8 cellular contexts compared by ENCODE assay signal in genomic region chrX:11757729-11758399, GRCh38. TPM values are rescaled to one million over a fixed set of nuclear protein-coding genes. Genes with fewer than 3 reads are reported as not detected.
A peak's percentile ranks its signal among the peaks of the same experiment; 100 is the strongest.
DNase-seq lines count a peak whose midpoint lies in the region; ATAC-seq and TF ChIP-seq lines count a peak whose summit lies in the region.

Gene MSL3 (plus strand): TSS chrX:11758237. CDS start chrX:11758264, 27 bp downstream.

- DNase-seq in AG20443 (ENCODE audit: low spot score) (peak; percentile 88), OCI-M1 (lab: John Stamatoyannopoulos, UW) (peak; percentile 53), foreskin keratinocyte (no peak), nephron progenitor cell (peak; percentile 67), tibial nerve (ENCODE audit: low spot score in 2 of 2) (peak; percentile 7 to 35)
- peak in 3 of 4 experiments; percentile 6 to 70 (median 41) for DNase-seq in activated naive CD4-positive, alpha-beta T cell (lab: John Stamatoyannopoulos, UW)

- peak within 1 kb of the TSS; percentile 95 for H3K27ac Mint-ChIP-seq in nephron progenitor cell

- TF ChIP-seq CTCF in foreskin keratinocyte (conservative IDR thresholded peaks at IDR 0.05) = no peak
- TF ChIP-seq CTCF in nephron progenitor cell (IDR thresholded peaks at IDR 0.05) = no peak
- no peak for TF ChIP-seq CTCF in tibial nerve (IDR thresholded peaks at IDR 0.05)

- peaks cover 46% of the 10 kb centered on the region for H3K9me3 Mint-ChIP-seq in nephron progenitor cell

- H3K4me1 Mint-ChIP-seq in nephron progenitor cell = peaks cover 10% of the 10 kb centered on the region

- H3K9me3 ChIP-seq in tibial nerve = no peaks in the 10 kb centered on the region

- peak within 1 kb of the TSS; percentile 61 to 81 (median 65) for H3K4me3 ChIP-seq in tibial nerve

- peak within 1 kb of the TSS; percentile 80 for H3K27ac ChIP-seq in foreskin keratinocyte
- peak within 1 kb of the TSS; percentile 86 to 94 (median 90) for H3K27ac ChIP-seq in tibial nerve

- H3K27me3 ChIP-seq in foreskin keratinocyte = no peaks in the 10 kb centered on the region
- no peaks in the 10 kb centered on the region for H3K27me3 ChIP-seq in tibial nerve

- TF ChIP-seq EP300 in tibial nerve (IDR thresholded peaks at IDR 0.05) = no peak

- peaks cover 22% of the 10 kb centered on the region for H3K27me3 Mint-ChIP-seq in nephron progenitor cell (ENCODE audit: low read depth, poor library complexity)

- no peaks in the 10 kb centered on the region for H3K4me1 ChIP-seq in foreskin keratinocyte
- H3K4me1 ChIP-seq in tibial nerve = peaks cover 0 to 10% (median 0%) of the 10 kb centered on the region in 4 donors

- peak within 1 kb of the TSS; percentile 91 for H3K4me3 Mint-ChIP-seq in nephron progenitor cell

- ATAC-seq in HG03066 (IDR thresholded peaks at IDR 0.05; ENCODE audit: low read depth, unreplicated experiment) (peak; percentile 30), foreskin keratinocyte (peak; percentile 61)

- H3K36me3 Mint-ChIP-seq in nephron progenitor cell (ENCODE audit: low read depth) = peaks cover 7% of the 10 kb centered on the region

- peak; percentile 41 for TF ChIP-seq POLR2A in GM18526 (IDR thresholded peaks at IDR 0.05; ENCODE audit: extremely low read depth, insufficient read length)
- peak in 1 of 2 donors; percentile 21 for TF ChIP-seq POLR2A in tibial nerve (IDR thresholded peaks at IDR 0.05)

- peaks cover 0 to 16% (median 0%) of the 10 kb centered on the region in 3 donors for H3K36me3 ChIP-seq in tibial nerve

- 40% methylated on average over 49 of the region's 93 CpGs; no CpG with 5 or more reads in 1 of the 2 donors for WGBS in tibial nerve, 2 donors

RNA-seq across cellular contexts. Expression of gene MSL3, which starts in this region (rescaled TPM):
- total RNA-seq in foreskin keratinocyte (20.9 and 22.6 TPM in 2 replicates), tibial nerve (10 to 100 TPM; 19.4 to 30.4 (median 27.3) TPM)
- polyA plus RNA-seq in foreskin keratinocyte = 15.6 and 16.1 TPM in 2 replicates

Comparison
In these comparisons a context has a peak if more than half of its experiments do, and no peak if none do; other contexts are left out.
1. DNase-seq: peak in AG20443 (single experiment), OCI-M1 (single experiment), activated naive CD4-positive, alpha-beta T cell (3 of 4), nephron progenitor cell (single experiment) and tibial nerve (2 of 2); none in foreskin keratinocyte (0 of 2).